1 cellular context compared by ENCODE assay signal in genomic region chr17:74761419-74761818, GRCh38.
TF ChIP-seq lines count a peak whose summit lies in the region.

No MANE protein-coding gene starts in this region.

TF ChIP-seq in H1, 55 proteins besides CTCF, POLR2A, EP300 and RAD21:
- TF ChIP-seq SRF (IDR thresholded peaks at IDR 0.05; ENCODE audit: low read depth, low read length) (no peak), SIX5 (IDR thresholded peaks at IDR 0.05; ENCODE audit: low read depth, low read length) (no peak), MAX (IDR thresholded peaks at IDR 0.05) (no peak), CHD7 (IDR thresholded peaks at IDR 0.05; ENCODE audit: insufficient replicate concordance, low read length) (no peak), GTF2F1 (IDR thresholded peaks at IDR 0.05; ENCODE audit: borderline replicate concordance, low read depth, low read length) (no peak), EGR1 (IDR thresholded peaks at IDR 0.05; ENCODE audit: borderline replicate concordance, low read depth, low read length) (no peak), SAP30 (IDR thresholded peaks at IDR 0.05; ENCODE audit: insufficient read depth, insufficient replicate concordance, low read length) (no peak), FOSL1 (IDR thresholded peaks at IDR 0.05; ENCODE audit: insufficient read depth, low read depth, low read length) (no peak), RBBP5 (IDR thresholded peaks at IDR 0.05; ENCODE audit: borderline replicate concordance, low read depth, low read length) (no peak), TAF7 (optimal IDR thresholded peaks at IDR 0.05; ENCODE audit: borderline replicate concordance, low read depth, low read length) (no peak)
